Comparison of ENCODE assay signal across 35 cellular contexts in the genomic region with DNA sequence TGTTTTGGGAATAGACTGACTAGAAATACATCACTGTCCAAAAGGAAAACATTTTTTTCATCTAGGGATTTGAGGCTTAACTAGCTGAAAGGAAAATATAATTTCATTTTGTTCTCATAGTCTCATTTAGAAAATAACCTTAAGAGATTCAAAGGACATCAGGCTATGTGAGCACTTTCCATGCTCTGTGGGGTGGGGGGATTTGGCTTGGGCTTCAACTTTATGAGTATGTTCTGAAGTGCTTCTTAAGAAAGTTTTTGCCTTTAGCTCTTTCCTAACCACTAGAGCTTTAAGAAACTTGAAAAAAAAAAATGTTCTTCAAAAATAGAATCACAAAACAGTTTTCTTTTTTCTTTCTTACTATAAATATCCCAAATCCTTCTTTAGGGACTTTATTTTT. TPM values are rescaled to one million over a fixed set of nuclear protein-coding genes. Genes with fewer than 3 reads are reported as not detected.
"Had no signal": no experiment of that assay in that cellular context is flagged by ENCODE, and none has a peak within 500 bp of the region (broad histone marks: within the 10 kb centered on the region; RNA-seq: fewer than 3 reads in every experiment).

No MANE protein-coding gene starts in this region.

- H3K4me3 ChIP-seq: adrenal gland, body of pancreas, colonic mucosa had no signal

- DNase-seq: activated B cell treated with CpG ODN at 0.5 μM for 24 hours; activated CD4-positive, alpha-beta memory T cell treated with anti-CD3 and anti-CD28 coated beads for 36 hours; activated CD4-positive, alpha-beta T cell treated with anti-CD3 and anti-CD28 coated beads for 36 hours; activated CD4-positive, alpha-beta T cell treated with anti-CD3 and anti-CD28 coated beads, Interleukin-2, amount 10 ng/mL, durations not matched to agents 24 days and 14 days; activated CD4-positive, CD25-positive, alpha-beta regulatory T cell treated with anti-CD3 and anti-CD28 coated beads, Interleukin-2, amount 50 U/mL, for 72 hours; activated CD8-positive, alpha-beta memory T cell treated with anti-CD3 and anti-CD28 coated beads, Interleukin-2, amount 10 ng/mL, durations not matched to agents 7 days and 5 days; activated CD8-positive, alpha-beta memory T cell treated with anti-CD3 and anti-CD28 coated beads, Interleukin-2, amount 50 U/mL, for 4 hours; activated CD8-positive, alpha-beta T cell treated with anti-CD3 and anti-CD28 coated beads, Interleukin-2, amount 10 ng/mL, durations not matched to agents 7 days and 5 days; activated effector memory CD4-positive, alpha-beta T cell treated with anti-CD3 and anti-CD28 coated beads, Interleukin-2, amount 50 U/mL, for 16 hours; activated naive CD4-positive, alpha-beta T cell treated with anti-CD3 and anti-CD28 coated beads for 36 hours; activated naive CD8-positive, alpha-beta T cell treated with anti-CD3 and anti-CD28 coated beads for 36 hours; activated naive CD8-positive, alpha-beta T cell treated with anti-CD3 and anti-CD28 coated beads, Interleukin-2, amount 50 U/mL, for 24 hours; activated T-cell treated with anti-CD3 and anti-CD28 coated beads, Interleukin-2, amount 50 U/mL, for 1 hour; activated T-cell treated with anti-CD3 and anti-CD28 coated beads, Interleukin-2, amount 50 U/mL, for 48 hours; adrenal gland; amygdala; aorta; body of pancreas; caudate nucleus; colonic mucosa; effector CD8-positive, alpha-beta T cell; foreskin fibroblast; T-helper 1 cell; T-helper 17 cell; T1000; WERI-Rb-1 had no signal

- H3K27ac Mint-ChIP-seq: activated B cell treated with CpG ODN at 0.5 μM for 24 hours; activated CD4-positive, alpha-beta memory T cell treated with anti-CD3 and anti-CD28 coated beads for 36 hours; activated CD4-positive, alpha-beta T cell treated with anti-CD3 and anti-CD28 coated beads for 36 hours; activated CD4-positive, alpha-beta T cell treated with anti-CD3 and anti-CD28 coated beads, Interleukin-2, amount 10 ng/mL, durations not matched to agents 24 days and 14 days; activated CD8-positive, alpha-beta memory T cell treated with anti-CD3 and anti-CD28 coated beads, Interleukin-2, amount 10 ng/mL, durations not matched to agents 7 days and 5 days; activated CD8-positive, alpha-beta T cell treated with anti-CD3 and anti-CD28 coated beads, Interleukin-2, amount 10 ng/mL, durations not matched to agents 7 days and 5 days; activated naive CD4-positive, alpha-beta T cell treated with anti-CD3 and anti-CD28 coated beads for 36 hours; activated naive CD4-positive, alpha-beta T cell treated with anti-CD3 and anti-CD28 coated beads, Interleukin-2, amount 50 U/mL, for 24 hours; activated naive CD8-positive, alpha-beta T cell treated with anti-CD3 and anti-CD28 coated beads for 36 hours; activated naive CD8-positive, alpha-beta T cell treated with anti-CD3 and anti-CD28 coated beads, Interleukin-2, amount 50 U/mL, for 24 hours; activated T-helper 1 cell treated with anti-CD3 and anti-CD28 coated beads, Interleukin-12 subunit alpha, Interleukin-12 subunit beta, Interleukin-2, Interleukin-4 antibody, amounts not matched to agents 30 ng/mL and 10 ng/mL and 1 ng/mL, durations not matched to agents 14 hours and 24 hours and 36 hours; activated T-helper 2 cell treated with anti-CD3 and anti-CD28 coated beads, Interferon-gamma antibody, Interleukin-2, Interleukin-4, amounts not matched to agents 10 μg/mL and 5 μg/mL and 100 μg/mL, durations not matched to agents 14 hours and 24 hours and 36 hours; T-helper 17 cell; T-helper 2 cell treated with Interferon-gamma antibody and Interleukin-4, amounts not matched to agents 5 μg/mL and 100 μg/mL, for 36 hours had no signal

- H3K4me3 Mint-ChIP-seq: activated B cell treated with CpG ODN at 0.5 μM for 24 hours; activated CD4-positive, alpha-beta memory T cell treated with anti-CD3 and anti-CD28 coated beads for 36 hours; activated CD4-positive, alpha-beta T cell treated with anti-CD3 and anti-CD28 coated beads for 36 hours; activated CD4-positive, alpha-beta T cell treated with anti-CD3 and anti-CD28 coated beads, Interleukin-2, amount 10 ng/mL, durations not matched to agents 24 days and 14 days; activated CD8-positive, alpha-beta memory T cell treated with anti-CD3 and anti-CD28 coated beads, Interleukin-2, amount 10 ng/mL, durations not matched to agents 7 days and 5 days; activated CD8-positive, alpha-beta T cell treated with anti-CD3 and anti-CD28 coated beads, Interleukin-2, amount 10 ng/mL, durations not matched to agents 7 days and 5 days; activated naive CD4-positive, alpha-beta T cell treated with anti-CD3 and anti-CD28 coated beads for 36 hours; activated naive CD4-positive, alpha-beta T cell treated with anti-CD3 and anti-CD28 coated beads, Interleukin-2, amount 50 U/mL, for 24 hours; activated naive CD8-positive, alpha-beta T cell treated with anti-CD3 and anti-CD28 coated beads for 36 hours; activated naive CD8-positive, alpha-beta T cell treated with anti-CD3 and anti-CD28 coated beads, Interleukin-2, amount 50 U/mL, for 24 hours; activated T-helper 1 cell treated with anti-CD3 and anti-CD28 coated beads, Interleukin-12 subunit alpha, Interleukin-12 subunit beta, Interleukin-2, Interleukin-4 antibody, amounts not matched to agents 30 ng/mL and 10 ng/mL and 1 ng/mL, durations not matched to agents 14 hours and 24 hours and 36 hours; T-helper 17 cell; T-helper 2 cell treated with Interferon-gamma antibody and Interleukin-4, amounts not matched to agents 5 μg/mL and 100 μg/mL, for 36 hours had no signal

- H3K4me1 Mint-ChIP-seq: activated B cell treated with CpG ODN at 0.5 μM for 24 hours; activated CD4-positive, alpha-beta T cell treated with anti-CD3 and anti-CD28 coated beads for 36 hours; activated CD4-positive, alpha-beta T cell treated with anti-CD3 and anti-CD28 coated beads, Interleukin-2, amount 10 ng/mL, durations not matched to agents 24 days and 14 days; activated CD8-positive, alpha-beta memory T cell treated with anti-CD3 and anti-CD28 coated beads, Interleukin-2, amount 10 ng/mL, durations not matched to agents 7 days and 5 days; activated naive CD4-positive, alpha-beta T cell treated with anti-CD3 and anti-CD28 coated beads, Interleukin-2, amount 50 U/mL, for 24 hours; activated naive CD8-positive, alpha-beta T cell treated with anti-CD3 and anti-CD28 coated beads for 36 hours; activated naive CD8-positive, alpha-beta T cell treated with anti-CD3 and anti-CD28 coated beads, Interleukin-2, amount 50 U/mL, for 24 hours; T-helper 17 cell had no signal

- H3K27me3 Mint-ChIP-seq: activated B cell treated with CpG ODN at 0.5 μM for 24 hours; activated CD4-positive, alpha-beta memory T cell treated with anti-CD3 and anti-CD28 coated beads for 36 hours; activated CD4-positive, alpha-beta T cell treated with anti-CD3 and anti-CD28 coated beads, Interleukin-2, amount 10 ng/mL, durations not matched to agents 24 days and 14 days; activated CD8-positive, alpha-beta memory T cell treated with anti-CD3 and anti-CD28 coated beads, Interleukin-2, amount 10 ng/mL, durations not matched to agents 7 days and 5 days; activated naive CD8-positive, alpha-beta T cell treated with anti-CD3 and anti-CD28 coated beads for 36 hours; activated naive CD8-positive, alpha-beta T cell treated with anti-CD3 and anti-CD28 coated beads, Interleukin-2, amount 50 U/mL, for 24 hours; T-helper 17 cell had no signal

- H3K36me3 Mint-ChIP-seq: activated CD4-positive, alpha-beta memory T cell treated with anti-CD3 and anti-CD28 coated beads for 36 hours; activated CD8-positive, alpha-beta memory T cell treated with anti-CD3 and anti-CD28 coated beads, Interleukin-2, amount 10 ng/mL, durations not matched to agents 7 days and 5 days; activated naive CD4-positive, alpha-beta T cell treated with anti-CD3 and anti-CD28 coated beads, Interleukin-2, amount 50 U/mL, for 24 hours; activated naive CD8-positive, alpha-beta T cell treated with anti-CD3 and anti-CD28 coated beads for 36 hours had no signal

- H3K9me3 Mint-ChIP-seq: activated B cell treated with CpG ODN at 0.5 μM for 24 hours; activated CD4-positive, alpha-beta memory T cell treated with anti-CD3 and anti-CD28 coated beads for 36 hours; activated CD4-positive, alpha-beta T cell treated with anti-CD3 and anti-CD28 coated beads, Interleukin-2, amount 10 ng/mL, durations not matched to agents 24 days and 14 days; activated naive CD4-positive, alpha-beta T cell treated with anti-CD3 and anti-CD28 coated beads for 36 hours; activated naive CD4-positive, alpha-beta T cell treated with anti-CD3 and anti-CD28 coated beads, Interleukin-2, amount 50 U/mL, for 24 hours; activated naive CD8-positive, alpha-beta T cell treated with anti-CD3 and anti-CD28 coated beads for 36 hours; activated naive CD8-positive, alpha-beta T cell treated with anti-CD3 and anti-CD28 coated beads, Interleukin-2, amount 50 U/mL, for 24 hours; activated T-helper 1 cell treated with anti-CD3 and anti-CD28 coated beads, Interleukin-12 subunit alpha, Interleukin-12 subunit beta, Interleukin-2, Interleukin-4 antibody, amounts not matched to agents 30 ng/mL and 10 ng/mL and 1 ng/mL, durations not matched to agents 14 hours and 24 hours and 36 hours; activated T-helper 2 cell treated with anti-CD3 and anti-CD28 coated beads, Interferon-gamma antibody, Interleukin-2, Interleukin-4, amounts not matched to agents 10 μg/mL and 5 μg/mL and 100 μg/mL, durations not matched to agents 14 hours and 24 hours and 36 hours; T-helper 2 cell treated with Interferon-gamma antibody and Interleukin-4, amounts not matched to agents 5 μg/mL and 100 μg/mL, for 36 hours had no signal

- H3K4me1 ChIP-seq: adrenal gland, colonic mucosa had no signal

- H3K9me3 ChIP-seq: adrenal gland, body of pancreas, colonic mucosa had no signal

- H3K36me3 ChIP-seq: adrenal gland, colonic mucosa, WERI-Rb-1 had no signal

- ATAC-seq: activated CD4-positive, alpha-beta T cell treated with anti-CD3 and anti-CD28 coated beads for 36 hours; activated CD8-positive, alpha-beta memory T cell treated with anti-CD3 and anti-CD28 coated beads, Interleukin-2, amount 10 ng/mL, durations not matched to agents 7 days and 5 days; activated CD8-positive, alpha-beta T cell treated with anti-CD3 and anti-CD28 coated beads, Interleukin-2, amount 10 ng/mL, durations not matched to agents 7 days and 5 days; activated naive CD8-positive, alpha-beta T cell treated with anti-CD3 and anti-CD28 coated beads, Interleukin-2, amount 50 U/mL, for 24 hours; body of pancreas; esophagus mucosa; T-helper 17 cell had no signal

- H3K27ac ChIP-seq: adrenal gland, body of pancreas, colonic mucosa, epithelial cell of prostate, WERI-Rb-1 had no signal

- H3K27me3 ChIP-seq: adrenal gland, body of pancreas, colonic mucosa had no signal

RNA-seq across cellular contexts. Expression of gene CDH6, which starts 17.6 kb away (rescaled TPM):
- total RNA-seq: activated B cell treated with CpG ODN at 0.5 μM for 24 hours; activated CD4-positive, alpha-beta memory T cell treated with anti-CD3 and anti-CD28 coated beads for 36 hours; activated CD4-positive, alpha-beta T cell treated with anti-CD3 and anti-CD28 coated beads for 36 hours; activated CD4-positive, alpha-beta T cell treated with anti-CD3 and anti-CD28 coated beads, Interleukin-2, amount 10 ng/mL, durations not matched to agents 24 days and 14 days; activated CD8-positive, alpha-beta memory T cell treated with anti-CD3 and anti-CD28 coated beads for 36 hours; activated CD8-positive, alpha-beta memory T cell treated with anti-CD3 and anti-CD28 coated beads, Interleukin-2, amount 10 ng/mL, durations not matched to agents 7 days and 5 days; activated CD8-positive, alpha-beta T cell treated with anti-CD3 and anti-CD28 coated beads, Interleukin-2, amount 10 ng/mL, durations not matched to agents 7 days and 5 days; activated naive CD4-positive, alpha-beta T cell treated with anti-CD3 and anti-CD28 coated beads for 36 hours; activated naive CD8-positive, alpha-beta T cell treated with anti-CD3 and anti-CD28 coated beads for 36 hours; activated T-helper 1 cell treated with anti-CD3 and anti-CD28 coated beads, Interleukin-12 subunit alpha, Interleukin-12 subunit beta, Interleukin-2, Interleukin-4 antibody, amounts not matched to agents 30 ng/mL and 10 ng/mL and 1 ng/mL, durations not matched to agents 14 hours and 24 hours and 36 hours; activated T-helper 2 cell treated with anti-CD3 and anti-CD28 coated beads, Interferon-gamma antibody, Interleukin-2, Interleukin-4, amounts not matched to agents 10 μg/mL and 5 μg/mL and 100 μg/mL, durations not matched to agents 14 hours and 24 hours and 36 hours; dermis microvascular lymphatic vessel endothelial cell; endothelial cell of umbilical vein had no signal
